In the genomic region with DNA sequence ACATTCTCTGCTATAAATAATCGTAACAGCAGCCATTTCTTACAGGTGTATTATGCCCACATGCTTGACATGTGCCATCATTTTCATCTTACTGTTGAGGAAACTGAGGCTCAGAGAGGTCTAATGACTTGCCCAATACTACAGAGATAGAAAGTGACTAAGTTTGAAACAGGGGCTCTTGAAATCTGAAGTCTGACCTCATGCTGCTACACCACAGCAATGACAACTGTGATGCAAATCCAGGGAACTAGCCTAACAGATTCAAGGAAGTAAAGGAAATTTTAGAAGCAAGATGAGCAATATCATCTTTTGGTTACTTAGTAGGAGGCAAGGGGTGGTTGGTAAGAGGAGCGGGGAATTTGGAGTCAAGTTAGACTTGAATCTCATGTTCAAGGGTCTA, we compare ENCODE assay signal across 22 cellular contexts. TPM values are rescaled to one million over a fixed set of nuclear protein-coding genes. Genes with fewer than 3 reads are reported as not detected.
DNase-seq lines count a peak whose midpoint lies in the region; ATAC-seq lines count a peak whose summit lies in the region.
"Had no signal": no experiment of that assay in that cellular context is flagged by ENCODE, and none has a peak within 500 bp of the region (broad histone marks: within the 10 kb centered on the region; RNA-seq: fewer than 3 reads in every experiment).

No MANE protein-coding gene starts in this region.

- peak; percentile 26 to 74 for ATAC-seq in activated naive CD4-positive, alpha-beta T cell treated with anti-CD3 and anti-CD28 coated beads, Interleukin-2, amount 50 U/mL, for 72 hours
- peak; percentile 39 for ATAC-seq in stimulated activated effector memory CD8-positive, alpha-beta T cell treated with anti-CD3 and anti-CD28 coated beads, Interleukin-12 subunit alpha, Interleukin-12 subunit beta, amount 100 ng/mL, for 72 hours
- ATAC-seq in stimulated activated naive CD8-positive, alpha-beta T cell treated with anti-CD3 and anti-CD28 coated beads, Interleukin-15, amount 100 ng/mL, for 72 hours = peak; percentile 18
- no peak for ATAC-seq in sciatic nerve
- no peak for ATAC-seq in HG02938 (IDR thresholded peaks at IDR 0.05; ENCODE audit: unreplicated experiment)
- ATAC-seq in HG02588 (IDR thresholded peaks at IDR 0.05; ENCODE audit: unreplicated experiment) = no peak

- H3K4me3 Mint-ChIP-seq in stimulated activated effector memory CD8-positive, alpha-beta T cell treated with anti-CD3 and anti-CD28 coated beads, Interleukin-12 subunit alpha, Interleukin-12 subunit beta, amount 100 ng/mL, for 72 hours = no peak overlapping the region
- no peak overlapping the region for H3K4me3 Mint-ChIP-seq in stimulated activated naive CD8-positive, alpha-beta T cell treated with anti-CD3 and anti-CD28 coated beads, Interleukin-15, amount 100 ng/mL, for 72 hours
- H3K4me3 Mint-ChIP-seq: CD14-positive monocyte; CD4-positive, alpha-beta memory T cell; CD4-positive, CD25-positive, alpha-beta regulatory T cell; CD8-positive, alpha-beta memory T cell had no signal

- H3K9me3 Mint-ChIP-seq in activated naive CD4-positive, alpha-beta T cell treated with anti-CD3 and anti-CD28 coated beads, Interleukin-2, amount 50 U/mL, for 72 hours = no peaks in the 10 kb centered on the region
- no peaks in the 10 kb centered on the region for H3K9me3 Mint-ChIP-seq in stimulated activated effector memory CD8-positive, alpha-beta T cell treated with anti-CD3 and anti-CD28 coated beads, Interleukin-12 subunit alpha, Interleukin-12 subunit beta, amount 100 ng/mL, for 72 hours
- H3K9me3 Mint-ChIP-seq in stimulated activated naive CD8-positive, alpha-beta T cell treated with anti-CD3 and anti-CD28 coated beads, Interleukin-15, amount 100 ng/mL, for 72 hours = peaks cover 0 to 6% of the 10 kb centered on the region in 2 donors

- no peak overlapping the region for H3K27ac Mint-ChIP-seq in activated naive CD4-positive, alpha-beta T cell treated with anti-CD3 and anti-CD28 coated beads, Interleukin-2, amount 50 U/mL, for 72 hours
- no peak overlapping the region for H3K27ac Mint-ChIP-seq in stimulated activated effector memory CD8-positive, alpha-beta T cell treated with anti-CD3 and anti-CD28 coated beads, Interleukin-12 subunit alpha, Interleukin-12 subunit beta, amount 100 ng/mL, for 72 hours
- H3K27ac Mint-ChIP-seq in stimulated activated naive CD8-positive, alpha-beta T cell treated with anti-CD3 and anti-CD28 coated beads, Interleukin-15, amount 100 ng/mL, for 72 hours = peak overlapping the region in 1 of 2 donors; percentile 28
- H3K27ac Mint-ChIP-seq: CD14-positive monocyte; CD4-positive, alpha-beta memory T cell; CD4-positive, CD25-positive, alpha-beta regulatory T cell; CD8-positive, alpha-beta memory T cell had no signal

- intact Hi-C loops in sciatic nerve (cut with DNase I) = no loop called here

- peaks cover 7% of the 10 kb centered on the region for H3K4me1 Mint-ChIP-seq in stimulated activated effector memory CD8-positive, alpha-beta T cell treated with anti-CD3 and anti-CD28 coated beads, Interleukin-12 subunit alpha, Interleukin-12 subunit beta, amount 100 ng/mL, for 72 hours
- no peaks in the 10 kb centered on the region for H3K4me1 Mint-ChIP-seq in stimulated activated naive CD8-positive, alpha-beta T cell treated with anti-CD3 and anti-CD28 coated beads, Interleukin-15, amount 100 ng/mL, for 72 hours
- H3K4me1 Mint-ChIP-seq: CD14-positive monocyte; CD4-positive, alpha-beta memory T cell; CD4-positive, CD25-positive, alpha-beta regulatory T cell; CD8-positive, alpha-beta memory T cell had no signal

- no peaks in the 10 kb centered on the region for H3K27me3 Mint-ChIP-seq in stimulated activated naive CD8-positive, alpha-beta T cell treated with anti-CD3 and anti-CD28 coated beads, Interleukin-15, amount 100 ng/mL, for 72 hours

- no peak for DNase-seq in activated naive CD4-positive, alpha-beta T cell treated with anti-CD3 and anti-CD28 coated beads, Interleukin-2, amount 50 U/mL, for 72 hours (ENCODE audit: low spot score in 2 of 2)
- DNase-seq in activated naive CD4-positive, alpha-beta T cell treated with Interleukin-2 at 50 U/mL for 16 hours = no peak
- DNase-seq in myocyte (ENCODE audit: low read depth) = peak; percentile 59
- no peak for DNase-seq in stimulated activated effector memory CD8-positive, alpha-beta T cell treated with anti-CD3 and anti-CD28 coated beads, Interleukin-12 subunit alpha, Interleukin-12 subunit beta, amount 100 ng/mL, for 72 hours (ENCODE audit: low spot score in 2 of 2)
- no peak for DNase-seq in stimulated activated naive CD8-positive, alpha-beta T cell treated with anti-CD3 and anti-CD28 coated beads, Interleukin-15, amount 100 ng/mL, for 72 hours
- no peak for DNase-seq in sciatic nerve (ENCODE audit: low spot score)
- DNase-seq: 8988T; ACHN; BE2C; C1 segment of cervical spinal cord; CD4-positive, alpha-beta memory T cell; CD4-positive, CD25-positive, alpha-beta regulatory T cell; CD8-positive, alpha-beta memory T cell; COR-L47; DMS 273 treated with DMSO at 0.1 percent for 48 hours; DMS153; DMS53; DMS79 treated with DMSO at 0.1 percent for 48 hours; GF-D8 had no signal

- H3K36me3 Mint-ChIP-seq in activated naive CD4-positive, alpha-beta T cell treated with anti-CD3 and anti-CD28 coated beads, Interleukin-2, amount 50 U/mL, for 72 hours = peaks cover 4 to 5% of the 10 kb centered on the region in 2 donors
- no peaks in the 10 kb centered on the region for H3K36me3 Mint-ChIP-seq in stimulated activated effector memory CD8-positive, alpha-beta T cell treated with anti-CD3 and anti-CD28 coated beads, Interleukin-12 subunit alpha, Interleukin-12 subunit beta, amount 100 ng/mL, for 72 hours
- H3K36me3 Mint-ChIP-seq: CD14-positive monocyte; CD4-positive, alpha-beta memory T cell had no signal

RNA-seq across cellular contexts. Expression of gene OSBPL3, which starts 26.2 kb away (rescaled TPM):
- 10 to 100 TPM; 42.2 to 52.0 TPM for total RNA-seq in activated naive CD4-positive, alpha-beta T cell treated with anti-CD3 and anti-CD28 coated beads, Interleukin-2, amount 50 U/mL, for 72 hours
- total RNA-seq in myocyte (48.8 and 63.2 TPM in 2 replicates), sciatic nerve (11.0 TPM)
- polyA plus RNA-seq in myocyte (2012) = 27.8 TPM

Comparison
In these comparisons a context has a peak if more than half of its experiments do, and no peak if none do; other contexts are left out.
1. ATAC-seq: peak in activated naive CD4-positive, alpha-beta T cell treated with anti-CD3 and anti-CD28 coated beads, Interleukin-2, amount 50 U/mL, for 72 hours (2 of 2), stimulated activated effector memory CD8-positive, alpha-beta T cell treated with anti-CD3 and anti-CD28 coated beads, Interleukin-12 subunit alpha, Interleukin-12 subunit beta, amount 100 ng/mL, for 72 hours (single experiment) and stimulated activated naive CD8-positive, alpha-beta T cell treated with anti-CD3 and anti-CD28 coated beads, Interleukin-15, amount 100 ng/mL, for 72 hours (single experiment); none in sciatic nerve (single experiment), HG02938 (single experiment) and HG02588 (single experiment).